Comparison of ENCODE assay signal across 19 cellular contexts in the genomic region with DNA sequence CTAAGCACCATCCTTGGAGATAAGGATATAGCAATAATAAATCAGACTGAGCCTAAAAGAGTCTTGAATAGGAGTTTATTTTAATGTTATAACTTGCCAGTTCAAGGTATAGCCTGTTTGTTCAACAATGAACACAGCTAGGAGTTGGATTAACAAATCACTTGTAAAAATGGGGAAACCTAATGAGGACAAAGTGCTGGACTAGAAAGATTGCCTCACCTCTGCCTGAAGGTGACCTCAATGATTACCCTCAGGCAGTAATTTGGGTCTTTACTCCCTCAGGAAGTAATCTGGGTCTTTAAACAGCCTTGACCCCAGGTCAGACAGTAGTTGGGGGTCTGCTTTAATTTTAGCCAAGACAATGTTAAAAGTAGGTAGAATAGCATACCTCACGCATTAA.
"Had no signal": no experiment of that assay in that cellular context is flagged by ENCODE, and none has a peak within 500 bp of the region (broad histone marks: within the 10 kb centered on the region; RNA-seq: fewer than 3 reads in every experiment).

No MANE protein-coding gene starts in this region.

- H3K4me1 ChIP-seq: colonic mucosa, esophagus muscularis mucosa, foreskin keratinocyte, gastroesophageal sphincter, heart left ventricle, left ventricle myocardium inferior, lower lobe of right lung had no signal

- H3K27ac ChIP-seq: colonic mucosa, esophagus muscularis mucosa, foreskin keratinocyte, gastroesophageal sphincter, heart left ventricle, hepatocyte, left ventricle myocardium inferior, lower lobe of right lung had no signal

- H3K4me3 ChIP-seq: colonic mucosa, dorsolateral prefrontal cortex, esophagus muscularis mucosa, gastroesophageal sphincter, heart left ventricle, hepatocyte, left ventricle myocardium inferior, lower lobe of right lung, mucosa of descending colon had no signal

- H3K27me3 Mint-ChIP-seq: dendritic cell treated with granulocyte-macrophage colony-stimulating factor and Interleukin-4, amounts not matched to agents 40 ng/mL and 50 ng/mL, for 4 days; naive B cell had no signal

- H3K4me3 Mint-ChIP-seq: dendritic cell treated with granulocyte-macrophage colony-stimulating factor and Interleukin-4, amounts not matched to agents 40 ng/mL and 50 ng/mL, for 4 days; mesothelial cell of epicardium; naive B cell had no signal

- H3K4me1 Mint-ChIP-seq: naive B cell had no signal

- H3K9me3 ChIP-seq: colonic mucosa, esophagus muscularis mucosa, gastroesophageal sphincter, heart left ventricle, lower lobe of right lung, mucosa of descending colon had no signal

- ATAC-seq: foreskin keratinocyte, gastroesophageal sphincter, heart left ventricle, left cardiac atrium, lower lobe of right lung, mucosa of descending colon had no signal

- H3K27ac Mint-ChIP-seq: dendritic cell treated with granulocyte-macrophage colony-stimulating factor and Interleukin-4, amounts not matched to agents 40 ng/mL and 50 ng/mL, for 4 days; mesothelial cell of epicardium had no signal

- DNase-seq: colonic mucosa; cortex of kidney; dorsolateral prefrontal cortex; effector CD4-positive, alpha-beta T cell; effector memory CD4-positive, alpha-beta T cell; foreskin keratinocyte; heart left ventricle; hypothalamus; left cardiac atrium; left ventricle myocardium inferior; lower lobe of right lung; mesenchymal stem cell; mucosa of descending colon; naive B cell had no signal

- H3K27me3 ChIP-seq: colonic mucosa, dorsolateral prefrontal cortex, esophagus muscularis mucosa, foreskin keratinocyte, gastroesophageal sphincter, heart left ventricle, hepatocyte had no signal
